In the genomic region with DNA sequence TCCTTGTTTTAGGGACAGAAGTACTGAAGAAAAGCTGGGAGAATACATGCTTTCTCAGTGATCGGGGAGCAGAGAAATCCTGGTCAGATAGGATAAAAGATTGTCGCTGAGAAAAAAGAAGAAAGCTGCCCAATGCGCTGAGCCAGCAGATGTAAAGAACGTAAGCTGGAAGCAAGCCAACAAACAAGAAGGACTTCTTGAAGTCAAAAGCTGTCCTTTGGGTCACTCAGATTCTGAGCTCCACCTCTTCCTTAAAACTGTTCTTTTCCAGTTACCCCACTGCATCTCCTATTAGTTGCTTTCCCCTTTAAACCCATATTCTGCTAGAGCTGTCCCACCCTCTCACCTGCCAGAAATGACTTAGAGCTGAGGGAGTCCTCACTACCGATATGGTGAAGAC, we compare ENCODE assay signal across 27 cellular contexts.
DNase-seq lines count a peak whose midpoint lies in the region; ATAC-seq, FAIRE-seq and TF ChIP-seq lines count a peak whose summit lies in the region.
"Had no signal": no experiment of that assay in that cellular context is flagged by ENCODE, and none has a peak within 500 bp of the region (broad histone marks: within the 10 kb centered on the region; RNA-seq: fewer than 3 reads in every experiment).

No MANE protein-coding gene starts in this region.

- POLR2A ChIA-PET in K562 (lab: Yijun Ruan, JAX), result interaction anchor here (0.6 to 1.4 kb wide), 7 partner anchors 24 to 619 kb away, joined by 3 to 6 read pairs (median 4); a partner anchor contains a TSS

- H3K4me3 ChIP-seq in K562 (no peak overlapping the region), parathyroid adenoma (ENCODE audit: low read depth, low read length) (peak overlapping the region; percentile 39)
- H3K4me3 ChIP-seq: body of pancreas, lower lobe of right lung, skin epidermis, testis had no signal

- no TSS peak for BruUV-seq in K562 (replicated peaks; lab: Mats Ljungman, UMichigan)

- TF ChIP-seq POLR2A in K562 (conservative IDR thresholded peaks at IDR 0.05), result no peak

- no peak overlapping the region; the same call in 2 of the 3 replicates for H3K27ac ChIP-seq in K562 (ENCODE audit: extremely low read depth, low read depth, low read length)
- H3K27ac ChIP-seq in parathyroid adenoma, result peak overlapping the region; percentile 77
- H3K27ac ChIP-seq: lower lobe of right lung, testis had no signal

- DNase-seq in NCI-H510A (lab: John Stamatoyannopoulos, UW) (peak; percentile 0), NCI-H510A treated with DMSO at 0.1 percent for 48 hours (lab: John Stamatoyannopoulos, UW) (no peak), K562 (ENCODE audit: extremely low read depth in 1 of 4, low spot score in 3 of 4) (peak in 1 of 4 experiments; percentile 45), left ventricle myocardium superior (no peak), head of caudate nucleus (no peak)
- DNase-seq: activated CD4-positive, alpha-beta T cell treated with anti-CD3 and anti-CD28 coated beads for 36 hours; activated CD8-positive, alpha-beta T cell treated with anti-CD3 and anti-CD28 coated beads, Interleukin-2, amount 10 ng/mL, durations not matched to agents 7 days and 5 days; activated naive CD4-positive, alpha-beta T cell treated with anti-CD3 and anti-CD28 coated beads, Interleukin-2, amount 10 ng/mL, durations not matched to agents 7 days and 5 days; AML-193; CD4-positive, alpha-beta memory T cell; lower lobe of right lung; natural killer cell; NCI-H1048; NCI-H187; NCI-H524 treated with DMSO at 0.1 percent for 48 hours; SHP77 treated with DMSO at 0.1 percent for 48 hours; stimulated activated naive CD4-positive, alpha-beta T cell treated with Interleukin-2 at 50 U/mL for 16 hours had no signal

- no peak for FAIRE-seq in K562 (lab: Jason Lieb, UNC)
- FAIRE-seq: A204.1, D721Med, islet of Langerhans, urothelium cell line had no signal

- no peak for TF ChIP-seq EP300 in K562 (IDR thresholded peaks at IDR 0.05; ENCODE audit: low read length)

- H3K79me2 ChIP-seq in K562 (ENCODE audit: control insufficient read depth, insufficient read depth, low read length) (no peaks in the 10 kb centered on the region), parathyroid adenoma (no peaks in the 10 kb centered on the region)

- ATAC-seq in K562 (peak; percentile 48), left ventricle myocardium superior (peak; percentile 47), HG02678 (IDR thresholded peaks at IDR 0.05; ENCODE audit: unreplicated experiment) (no peak), GM18520 (IDR thresholded peaks at IDR 0.05; ENCODE audit: unreplicated experiment) (no peak)
- ATAC-seq: activated CD4-positive, alpha-beta T cell treated with anti-CD3 and anti-CD28 coated beads for 36 hours; activated CD8-positive, alpha-beta T cell treated with anti-CD3 and anti-CD28 coated beads, Interleukin-2, amount 10 ng/mL, durations not matched to agents 7 days and 5 days; body of pancreas; natural killer cell had no signal

- 0 out of 2 replicates have a peak overlapping the region, but pooled peaks have one; percentile 8 for H2AFZ ChIP-seq in K562 (ENCODE audit: low read depth, low read length)
- H2AFZ ChIP-seq in parathyroid adenoma, result peak overlapping the region; percentile 53

- H3K4me1 ChIP-seq in K562 (replicated peaks in 1 of 2; ENCODE audit: control insufficient read depth in 2 of 2, insufficient read depth in 2 of 2, low read length in 2 of 2), result peaks cover 0 to 10% of the 10 kb centered on the region in 2 experiments; a peak in 3 of 5 replicates
- peaks cover 6% of the 10 kb centered on the region for H3K4me1 ChIP-seq in parathyroid adenoma
- H3K4me1 ChIP-seq: body of pancreas, lower lobe of right lung, testis had no signal

- H4K20me1 ChIP-seq in K562 (replicated peaks; ENCODE audit: control insufficient read depth, insufficient read depth, low read length), result no peaks in the 10 kb centered on the region

- H3K4me2 ChIP-seq in K562 (ENCODE audit: insufficient read depth, low read length) (no peak overlapping the region), parathyroid adenoma (ENCODE audit: low read length) (peak overlapping the region; percentile 57)

- H3K9me3 ChIP-seq in K562 (replicated peaks; ENCODE audit: control insufficient read depth, insufficient read depth, low read depth, low read length), result no peaks in the 10 kb centered on the region
- H3K9me3 ChIP-seq in parathyroid adenoma (ENCODE audit: control insufficient read depth, low read length), result no peaks in the 10 kb centered on the region
- H3K9me3 ChIP-seq: testis had no signal

- TF ChIP-seq CTCF in K562 (IDR thresholded peaks at IDR 0.05 in 2 of 3, conservative IDR thresholded peaks at IDR 0.05 in 1 of 3; ENCODE audit: insufficient read depth in 2 of 3, low read depth in 1 of 3, low read length in 3 of 3) (no peak), parathyroid adenoma (IDR thresholded peaks at IDR 0.05) (no peak)

- no peak for TF ChIP-seq RAD21 in K562 (CRISPR knock-in tag; conservative IDR thresholded peaks at IDR 0.05 in 1 of 2, IDR thresholded peaks at IDR 0.05 in 1 of 2)

- no peaks in the 10 kb centered on the region for H3K36me3 ChIP-seq in K562 (ENCODE audit: control insufficient read depth, insufficient read depth, low read length)
- H3K36me3 ChIP-seq in parathyroid adenoma (ENCODE audit: control insufficient read depth, insufficient read depth, low read length), result no peaks in the 10 kb centered on the region
- H3K36me3 ChIP-seq: lower lobe of right lung had no signal

- intact Hi-C loops in K562 (cut with micrococcal nuclease) (no loop called here), left ventricle myocardium superior (cut with micrococcal nuclease) (no loop called here), head of caudate nucleus (cut with DNase I) (no loop called here)

- H3K9ac ChIP-seq in K562 (ENCODE audit: insufficient read depth in 1 of 2, low read depth in 2 of 2, low read length in 2 of 2), result no peak overlapping the region
- H3K9ac ChIP-seq in parathyroid adenoma, result no peak overlapping the region

- H3K27me3 ChIP-seq in K562 (ENCODE audit: control insufficient read depth in 2 of 2, insufficient read depth in 2 of 2, low read length in 2 of 2), result no peaks in the 10 kb centered on the region
- H3K27me3 ChIP-seq in parathyroid adenoma (ENCODE audit: control insufficient read depth, insufficient read depth, low read length), result no peaks in the 10 kb centered on the region
- H3K27me3 ChIP-seq: body of pancreas, testis had no signal

- CTCF ChIA-PET in K562 (lab: Yijun Ruan, JAX; ENCODE audit: low intra/inter-chr PET ratio), result no interaction called here

- 12% methylated on average over 5 of the region's 5 CpGs for WGBS in K562 (ENCODE audit: insufficient coverage, low coverage, missing lambda C conversion rate)

- no peaks in the 10 kb centered on the region for H3K9me1 ChIP-seq in K562 (ENCODE audit: control insufficient read depth, insufficient read depth, low read length)

- in situ Hi-C loops in K562 (cut with MboI), result no loop called here

TF ChIP-seq in K562, 482 proteins besides CTCF, POLR2A, EP300 and RAD21:
- TF ChIP-seq C11orf30 (IDR thresholded peaks at IDR 0.05; ENCODE audit: low read depth), result peak; percentile 82
- TF ChIP-seq, protein P1, sequence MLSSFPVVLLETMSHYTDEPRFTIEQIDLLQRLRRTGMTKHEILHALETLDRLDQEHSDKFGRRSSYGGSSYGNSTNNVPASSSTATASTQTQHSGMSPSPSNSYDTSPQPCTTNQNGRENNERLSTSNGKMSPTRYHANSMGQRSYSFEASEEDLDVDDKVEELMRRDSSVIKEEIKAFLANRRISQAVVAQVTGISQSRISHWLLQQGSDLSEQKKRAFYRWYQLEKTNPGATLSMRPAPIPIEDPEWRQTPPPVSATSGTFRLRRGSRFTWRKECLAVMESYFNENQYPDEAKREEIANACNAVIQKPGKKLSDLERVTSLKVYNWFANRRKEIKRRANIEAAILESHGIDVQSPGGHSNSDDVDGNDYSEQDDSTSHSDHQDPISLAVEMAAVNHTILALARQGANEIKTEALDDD (IDR thresholded peaks at IDR 0.05), result 0 out of 2 replicates have a peak, but pooled peaks have one; percentile 23
- no peak for TF ChIP-seq HEY1 (CRISPR knock-in tag; IDR thresholded peaks at IDR 0.05; ENCODE audit: borderline replicate concordance)
- TF ChIP-seq MAFK (IDR thresholded peaks at IDR 0.05; ENCODE audit: low read length), result peak; percentile 59; the same call in 1 of the 2 replicates
- TF ChIP-seq, protein P2, sequence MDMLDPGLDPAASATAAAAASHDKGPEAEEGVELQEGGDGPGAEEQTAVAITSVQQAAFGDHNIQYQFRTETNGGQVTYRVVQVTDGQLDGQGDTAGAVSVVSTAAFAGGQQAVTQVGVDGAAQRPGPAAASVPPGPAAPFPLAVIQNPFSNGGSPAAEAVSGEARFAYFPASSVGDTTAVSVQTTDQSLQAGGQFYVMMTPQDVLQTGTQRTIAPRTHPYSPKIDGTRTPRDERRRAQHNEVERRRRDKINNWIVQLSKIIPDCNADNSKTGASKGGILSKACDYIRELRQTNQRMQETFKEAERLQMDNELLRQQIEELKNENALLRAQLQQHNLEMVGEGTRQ (CRISPR knock-in tag; IDR thresholded peaks at IDR 0.05), result no peak
- TF ChIP-seq NFIC (IDR thresholded peaks at IDR 0.05), result peak; percentile 81
- no peak for TF ChIP-seq XRCC5 (IDR thresholded peaks at IDR 0.05; ENCODE audit: low read depth, low read length)
- TF ChIP-seq MAFG (tag; conservative IDR thresholded peaks at IDR 0.05), result peak; percentile 62
- TF ChIP-seq ZNF282 (CRISPR knock-in tag; IDR thresholded peaks at IDR 0.05), result no peak
- no peak for TF ChIP-seq NCOR1 (IDR thresholded peaks at IDR 0.05)
- peak; percentile 44; the same call in 1 of the 2 replicates for TF ChIP-seq MAFF (IDR thresholded peaks at IDR 0.05; ENCODE audit: low read length)
- TF ChIP-seq ZNF316 (IDR thresholded peaks at IDR 0.05), result peak; percentile 77
- TF ChIP-seq DMBX1 (CRISPR knock-in tag; IDR thresholded peaks at IDR 0.05; ENCODE audit: borderline replicate concordance), result no peak
- TF ChIP-seq HDAC1 (IDR thresholded peaks at IDR 0.05), result no peak

Comparison
In these comparisons a context has a peak if more than half of its experiments do, and no peak if none do; other contexts are left out.
1. ATAC-seq: peak in K562 (single experiment) and left ventricle myocardium superior (single experiment); none in HG02678 (single experiment) and GM18520 (single experiment).